In genomic region chr11:66920978-66921784, GRCh38 we compare ENCODE assay signal across 1 cellular context.
A peak's percentile ranks its signal among the peaks of the same experiment; 100 is the strongest.
TF ChIP-seq lines count a peak whose summit lies in the region.

No MANE protein-coding gene starts in this region.

TF ChIP-seq in K562, 482 proteins besides CTCF, POLR2A, EP300 and RAD21 (continued from another document):
- peak; percentile 95 for TF ChIP-seq ZNF592 (IDR thresholded peaks at IDR 0.05)
- TF ChIP-seq SPI1 (IDR thresholded peaks at IDR 0.05; ENCODE audit: borderline replicate concordance, low read depth, low read length): 0 out of 2 replicates have a peak, but pooled peaks have one; percentile 45
- no peak for TF ChIP-seq STAT6 (CRISPR knock-in tag; IDR thresholded peaks at IDR 0.05)
- peak; percentile 71 for TF ChIP-seq SMARCA4 (IDR thresholded peaks at IDR 0.05)
- no peak for TF ChIP-seq CC2D1A (IDR thresholded peaks at IDR 0.05)
- no peak for TF ChIP-seq ZNF699 (CRISPR knock-in tag; IDR thresholded peaks at IDR 0.05; ENCODE audit: insufficient replicate concordance)
- no peak for TF ChIP-seq MCM2 (IDR thresholded peaks at IDR 0.05; ENCODE audit: low read depth)
- TF ChIP-seq ZNF589 (CRISPR knock-in tag; IDR thresholded peaks at IDR 0.05; ENCODE audit: low read depth): no peak
- TF ChIP-seq KDM5B (IDR thresholded peaks at IDR 0.05; ENCODE audit: insufficient replicate concordance, low read depth, low read length): no peak
- TF ChIP-seq CBX1 (IDR thresholded peaks at IDR 0.05; ENCODE audit: low read depth): no peak
- TF ChIP-seq ZSCAN29 (IDR thresholded peaks at IDR 0.05): no peak
- no peak for TF ChIP-seq HMBOX1 (IDR thresholded peaks at IDR 0.05)
- no peak for TF ChIP-seq KHSRP (IDR thresholded peaks at IDR 0.05)
